In the genomic region with DNA sequence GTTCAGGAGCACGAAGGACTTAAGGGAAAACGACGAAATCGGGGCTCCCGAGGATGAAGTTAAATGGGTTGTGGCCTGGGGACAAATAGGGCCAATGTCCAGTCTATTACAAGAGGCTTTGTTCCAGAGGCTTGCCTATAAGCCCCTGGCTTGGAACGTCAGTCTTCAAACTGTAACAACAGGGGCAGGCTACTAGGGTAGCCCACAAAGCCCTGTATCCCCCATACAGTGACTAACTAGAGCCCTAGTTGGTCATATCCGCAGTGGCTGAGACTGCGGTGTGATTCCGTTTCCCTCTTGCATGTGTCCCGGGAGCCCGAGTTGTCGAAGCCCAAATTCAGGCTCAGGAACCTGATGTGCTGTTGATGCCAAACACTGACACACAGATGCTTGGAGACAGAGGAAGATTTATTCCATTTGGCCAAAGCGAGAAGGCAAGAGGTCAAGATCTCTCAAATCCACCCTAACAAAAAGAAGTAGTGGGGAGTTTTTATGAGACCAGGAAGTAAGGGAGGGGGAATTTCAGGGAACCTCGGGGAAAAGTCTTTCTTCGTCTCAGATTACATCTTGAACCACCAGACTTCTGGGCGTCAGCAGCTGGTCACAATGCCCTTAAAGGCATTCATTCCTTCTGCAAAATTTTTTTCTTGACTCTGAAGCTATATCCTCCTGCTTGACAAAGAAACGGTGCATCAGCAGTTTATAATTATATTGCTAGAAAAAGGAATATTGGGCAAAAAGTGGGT, we compare ENCODE assay signal across 8 cellular contexts. TPM values are rescaled to one million over a fixed set of nuclear protein-coding genes. Genes with fewer than 3 reads are reported as not detected.
DNase-seq lines count a peak whose midpoint lies in the region; ATAC-seq and TF ChIP-seq lines count a peak whose summit lies in the region.

No MANE protein-coding gene starts in this region.

- H3K9me3 ChIP-seq in right lobe of liver, result no peaks in the 10 kb centered on the region

- CTCF ChIA-PET in activated CD4-positive, alpha-beta T cell treated with anti-CD3 and anti-CD28 coated beads, Interleukin-2, amount 10 ng/mL, durations not matched to agents 7 days and 5 days (lab: Charles Lee), result interaction anchor here (0.7 to 1.4 kb wide), 9 partner anchors 11 to 351 kb away, joined by 3 to 7 read pairs (median 3); no protein-coding TSS in a partner anchor

- peaks cover 78% of the 10 kb centered on the region for H3K36me3 Mint-ChIP-seq in activated CD4-positive, alpha-beta T cell treated with anti-CD3 and anti-CD28 coated beads, Interleukin-2, amount 10 ng/mL, durations not matched to agents 7 days and 5 days (ENCODE audit: low read depth)

- no peaks in the 10 kb centered on the region for H3K27me3 Mint-ChIP-seq in activated CD4-positive, alpha-beta T cell treated with anti-CD3 and anti-CD28 coated beads, Interleukin-2, amount 10 ng/mL, durations not matched to agents 7 days and 5 days

- peaks cover 53% of the 10 kb centered on the region for H3K4me1 Mint-ChIP-seq in activated CD4-positive, alpha-beta T cell treated with anti-CD3 and anti-CD28 coated beads, Interleukin-2, amount 10 ng/mL, durations not matched to agents 7 days and 5 days

- no peaks in the 10 kb centered on the region for H3K36me3 ChIP-seq in right lobe of liver

- intact Hi-C loops in dorsolateral prefrontal cortex (cut with DNase I) (loop anchor here in 1 of 2 donors (10.0 kb wide), 1 partner anchor 321 kb away; a partner anchor contains a TSS), right lobe of liver (cut with DNase I) (no loop called here)

- TF ChIP-seq CTCF in dorsolateral prefrontal cortex (IDR thresholded peaks at IDR 0.05 in 54 of 56, conservative IDR thresholded peaks at IDR 0.05 in 2 of 56; ENCODE audit: low read depth in 1 of 56, partially characterized antibody in 56 of 56), result no peak
- no peak for TF ChIP-seq CTCF in right lobe of liver (IDR thresholded peaks at IDR 0.05)

- 5% methylated on average over 17 of the region's 17 CpGs for WGBS in right lobe of liver (ENCODE audit: insufficient coverage, low coverage, low lambda C conversion rate, missing lambda C conversion rate)

- POLR2A ChIA-PET in activated CD4-positive, alpha-beta T cell treated with anti-CD3 and anti-CD28 coated beads, Interleukin-2, amount 10 ng/mL, durations not matched to agents 7 days and 5 days (lab: Charles Lee), result interaction anchor here (0.8 to 1.3 kb wide), 4 partner anchors 29 to 293 kb away, joined by 3 to 16 read pairs (median 5); no protein-coding TSS in a partner anchor

- H3K4me1 ChIP-seq in right lobe of liver, result peaks cover 0 to 9% (median 0%) of the 10 kb centered on the region in 4 donors

- ATAC-seq in right lobe of liver, result peak; percentile 5 to 21 (median 12)

- H3K27me3 ChIP-seq in dorsolateral prefrontal cortex (peaks cover 0 to 4% (median 0%) of the 10 kb centered on the region in 45 donors), right lobe of liver (no peaks in the 10 kb centered on the region)

- DNase-seq in GDM1 (lab: John Stamatoyannopoulos, UW), result peak; percentile 2
- peak; percentile 45 for DNase-seq in KBM-7
- DNase-seq in activated CD4-positive, alpha-beta T cell treated with anti-CD3 and anti-CD28 coated beads, Interleukin-2, amount 10 ng/mL, durations not matched to agents 7 days and 5 days, result peak; percentile 55
- DNase-seq in dorsolateral prefrontal cortex, result peak in 4 of 10 donors; percentile 17 to 44 (median 28)
- peak in 1 of 3 donors; percentile 34 for DNase-seq in right lobe of liver
- DNase-seq in stimulated activated CD4-positive, alpha-beta T cell treated with anti-CD3 and anti-CD28 coated beads, TNF-alpha, amount 100 ng/mL, for 48 hours (ENCODE audit: low read depth in 3 of 3), result peak in 2 of 3 donors; percentile 39 to 44
- no peak for DNase-seq in NCI-H1694 (lab: John Stamatoyannopoulos, UW)
- DNase-seq in NCI-H345 treated with DMSO at 0.1 percent for 48 hours (lab: John Stamatoyannopoulos, UW; ENCODE audit: unreplicated experiment), result no peak

- H3K27ac Mint-ChIP-seq in activated CD4-positive, alpha-beta T cell treated with anti-CD3 and anti-CD28 coated beads, Interleukin-2, amount 10 ng/mL, durations not matched to agents 7 days and 5 days, result peak overlapping the region; percentile 97

- in situ Hi-C loops in KBM-7 (cut with MboI; ENCODE audit: low pct_unique_long_range_greater_than_20kb, low sequenced_read_pairs), result loop anchor here (25.0 kb wide), 1 partner anchor 94 kb away; no protein-coding TSS in a partner anchor

- H3K27ac ChIP-seq in dorsolateral prefrontal cortex (peak overlapping the region in 57 of 59 donors; percentile 13 to 93 (median 83)), right lobe of liver (peak overlapping the region; percentile 86 to 94 (median 92))

- H3K4me3 Mint-ChIP-seq in activated CD4-positive, alpha-beta T cell treated with anti-CD3 and anti-CD28 coated beads, Interleukin-2, amount 10 ng/mL, durations not matched to agents 7 days and 5 days, result peak overlapping the region; percentile 94

- no peak for TF ChIP-seq POLR2A in right lobe of liver (IDR thresholded peaks at IDR 0.05)

- H3K4me3 ChIP-seq in dorsolateral prefrontal cortex (peak overlapping the region; percentile 53 to 94 (median 77)), right lobe of liver (peak overlapping the region; percentile 73 to 82 (median 74))

- H3K9me3 Mint-ChIP-seq in activated CD4-positive, alpha-beta T cell treated with anti-CD3 and anti-CD28 coated beads, Interleukin-2, amount 10 ng/mL, durations not matched to agents 7 days and 5 days, result no peaks in the 10 kb centered on the region

RNA-seq across cellular contexts. Expression of a gene that starts 0.8 kb away (rescaled TPM):
- total RNA-seq in activated CD4-positive, alpha-beta T cell treated with anti-CD3 and anti-CD28 coated beads, Interleukin-2, amount 10 ng/mL, durations not matched to agents 7 days and 5 days, result 100 to 1,000 TPM; 199 to 212 TPM
- total RNA-seq in dorsolateral prefrontal cortex (10 to 100 TPM in 64 of 120 experiments, 1 to 10 TPM in 56; 3.2 to 21.5 (median 10.2) TPM), right lobe of liver (1 to 10 TPM; 4.9 to 7.9 (median 5.5) TPM)

RNA-seq across cellular contexts. Expression of a gene that starts 49.4 kb away (rescaled TPM):
- not detected for total RNA-seq in activated CD4-positive, alpha-beta T cell treated with anti-CD3 and anti-CD28 coated beads, Interleukin-2, amount 10 ng/mL, durations not matched to agents 7 days and 5 days
- total RNA-seq in dorsolateral prefrontal cortex, result not detected
- not detected for total RNA-seq in right lobe of liver

Comparison
In these comparisons a context has a peak if more than half of its experiments do, and no peak if none do; other contexts are left out.
1. DNase-seq: peak in GDM1 (single experiment), KBM-7 (single experiment), activated CD4-positive, alpha-beta T cell treated with anti-CD3 and anti-CD28 coated beads, Interleukin-2, amount 10 ng/mL, durations not matched to agents 7 days and 5 days (single experiment) and stimulated activated CD4-positive, alpha-beta T cell treated with anti-CD3 and anti-CD28 coated beads, TNF-alpha, amount 100 ng/mL, for 48 hours (2 of 3); none in NCI-H1694 (single experiment) and NCI-H345 treated with DMSO at 0.1 percent for 48 hours (single experiment).
2. RNA of a gene that starts 0.8 kb away (total RNA-seq): 199 to 212 TPM in activated CD4-positive, alpha-beta T cell treated with anti-CD3 and anti-CD28 coated beads, Interleukin-2, amount 10 ng/mL, durations not matched to agents 7 days and 5 days; 3.2 to 21.5 TPM in dorsolateral prefrontal cortex and 4.9 to 7.9 TPM in right lobe of liver; every median in the first group is over 4 times any median in the second.